ENCODE assay signal across 9 cellular contexts in genomic region chr14:68549057-68549421, GRCh38.
DNase-seq lines count a peak whose midpoint lies in the region; ATAC-seq, FAIRE-seq and TF ChIP-seq lines count a peak whose summit lies in the region.
"Had no signal": no experiment of that assay in that cellular context is flagged by ENCODE, and none has a peak within 500 bp of the region (broad histone marks: within the 10 kb centered on the region; RNA-seq: fewer than 3 reads in every experiment).

No MANE protein-coding gene starts in this region.

- peak; percentile 4 to 61 for ATAC-seq in lower lobe of right lung
- no peak for ATAC-seq in HG02973 (IDR thresholded peaks at IDR 0.05; ENCODE audit: unreplicated experiment)
- ATAC-seq in sciatic nerve, result no peak
- no peak for ATAC-seq in HG02623 (IDR thresholded peaks at IDR 0.05; ENCODE audit: unreplicated experiment)
- no peak for ATAC-seq in GM19463 (IDR thresholded peaks at IDR 0.05; ENCODE audit: unreplicated experiment)

- no peak for FAIRE-seq in bronchial epithelial cell (lab: Jason Lieb, UNC)

- H3K4me1 ChIP-seq in lower lobe of right lung (peaks cover 79% of the 10 kb centered on the region), tibial nerve (peaks cover 4 to 92% (median 66%) of the 10 kb centered on the region in 4 donors)

- H3K36me3 ChIP-seq in bronchial epithelial cell (ENCODE audit: control insufficient read depth, insufficient read depth, low read length), result no peaks in the 10 kb centered on the region
- H3K36me3 ChIP-seq in lower lobe of right lung, result no peaks in the 10 kb centered on the region
- no peaks in the 10 kb centered on the region for H3K36me3 ChIP-seq in tibial nerve

- TF ChIP-seq CTCF in bronchial epithelial cell (IDR thresholded peaks at IDR 0.05; ENCODE audit: insufficient read depth, low read length, severe bottlenecking) (no peak), lower lobe of right lung (IDR thresholded peaks at IDR 0.05) (no peak), tibial nerve (IDR thresholded peaks at IDR 0.05) (no peak)

- intact Hi-C loops in lower lobe of right lung (cut with DNase I), result no loop called here
- intact Hi-C loops in sciatic nerve (cut with DNase I), result no loop called here

- H3K9me3 ChIP-seq in lower lobe of right lung (no peaks in the 10 kb centered on the region), tibial nerve (no peaks in the 10 kb centered on the region)

- H3K27ac ChIP-seq in lower lobe of right lung (peak overlapping the region; percentile 86), tibial nerve (peak overlapping the region; percentile 86 to 95 (median 91))

- no peak overlapping the region for H3K4me3 ChIP-seq in bronchial epithelial cell (ENCODE audit: low read depth, low read length)
- no peak overlapping the region for H3K4me3 ChIP-seq in lower lobe of right lung
- H3K4me3 ChIP-seq in tibial nerve, result no peak overlapping the region

- H3K27me3 ChIP-seq in bronchial epithelial cell (ENCODE audit: control insufficient read depth, insufficient read depth, low read length), result no peaks in the 10 kb centered on the region
- no peaks in the 10 kb centered on the region for H3K27me3 ChIP-seq in lower lobe of right lung (ENCODE audit: low read depth)
- no peaks in the 10 kb centered on the region for H3K27me3 ChIP-seq in tibial nerve

- 33 to 50% methylated on average over 1 of the region's 1 CpG for WGBS in tibial nerve, 2 donors

- DNase-seq in HT1080 (ENCODE audit: low read depth) (peak; percentile 37), bronchial epithelial cell (ENCODE audit: low read depth) (peak; percentile 61), lower lobe of right lung (no peak), tibial nerve (ENCODE audit: low spot score in 2 of 2) (no peak), sciatic nerve (ENCODE audit: low spot score) (no peak)
- DNase-seq: NCI-H2171 treated with DMSO at 0.1 percent for 48 hours had no signal

- no peak for TF ChIP-seq POLR2A in tibial nerve (IDR thresholded peaks at IDR 0.05)

- TF ChIP-seq EP300 in tibial nerve (IDR thresholded peaks at IDR 0.05), result no peak

Comparison
In these comparisons a context has a peak if more than half of its experiments do, and no peak if none do; other contexts are left out.
1. DNase-seq: peak in HT1080 (single experiment) and bronchial epithelial cell (single experiment); none in lower lobe of right lung (single experiment), tibial nerve (0 of 2) and sciatic nerve (single experiment).
2. ATAC-seq: peak in lower lobe of right lung (2 of 2); none in HG02973 (single experiment), sciatic nerve (single experiment), HG02623 (single experiment) and GM19463 (single experiment).